16 cellular contexts compared by ENCODE assay signal in genomic region chr17:76685846-76686245, GRCh38. TPM values are rescaled to one million over a fixed set of nuclear protein-coding genes. Genes with fewer than 3 reads are reported as not detected.
"Had no signal": no experiment of that assay in that cellular context is flagged by ENCODE, and none has a peak within 500 bp of the region (broad histone marks: within the 10 kb centered on the region; RNA-seq: fewer than 3 reads in every experiment).

No MANE protein-coding gene starts in this region.

- H3K9me3 ChIP-seq: left lung had no signal

- H3K4me1 Mint-ChIP-seq: stimulated activated memory B cell treated with anti-CD40 and anti-IgM and Interleukin-4, amounts not matched to agents 10 μg/mL and 1 μg/mL and 100 μg/mL, for 72 hours had no signal

- H3K4me3 Mint-ChIP-seq: activated naive CD4-positive, alpha-beta T cell treated with anti-CD3 and anti-CD28 coated beads, Interleukin-2, amount 50 U/mL, for 24 hours; dendritic cell treated with granulocyte-macrophage colony-stimulating factor and Interleukin-4, amounts not matched to agents 40 ng/mL and 50 ng/mL, for 4 days; stimulated activated memory B cell treated with anti-CD40 and anti-IgM and Interleukin-4, amounts not matched to agents 10 μg/mL and 1 μg/mL and 100 μg/mL, for 72 hours; T-cell; WTC11 had no signal

- H3K27ac Mint-ChIP-seq: activated naive CD4-positive, alpha-beta T cell treated with anti-CD3 and anti-CD28 coated beads, Interleukin-2, amount 50 U/mL, for 24 hours; dendritic cell treated with granulocyte-macrophage colony-stimulating factor and Interleukin-4, amounts not matched to agents 40 ng/mL and 50 ng/mL, for 4 days; stimulated activated memory B cell treated with anti-CD40 and anti-IgM and Interleukin-4, amounts not matched to agents 10 μg/mL and 1 μg/mL and 100 μg/mL, for 72 hours; T-cell had no signal

- ATAC-seq: effector memory CD8-positive, alpha-beta T cell; left lung; stimulated activated memory B cell treated with anti-CD40 and anti-IgM and Interleukin-4, amounts not matched to agents 10 μg/mL and 1 μg/mL and 100 μg/mL, for 72 hours; T-cell; WTC11 had no signal

- H3K27ac ChIP-seq: brain microvascular endothelial cell, left lung, SK-N-MC had no signal

- H3K9me3 Mint-ChIP-seq: activated naive CD4-positive, alpha-beta T cell treated with anti-CD3 and anti-CD28 coated beads, Interleukin-2, amount 50 U/mL, for 24 hours; dendritic cell treated with granulocyte-macrophage colony-stimulating factor and Interleukin-4, amounts not matched to agents 40 ng/mL and 50 ng/mL, for 4 days; effector memory CD8-positive, alpha-beta T cell; stimulated activated memory B cell treated with anti-CD40 and anti-IgM and Interleukin-4, amounts not matched to agents 10 μg/mL and 1 μg/mL and 100 μg/mL, for 72 hours; T-cell; WTC11 had no signal

- H3K27me3 ChIP-seq: brain microvascular endothelial cell, left lung had no signal

- H3K36me3 Mint-ChIP-seq: activated naive CD4-positive, alpha-beta T cell treated with anti-CD3 and anti-CD28 coated beads, Interleukin-2, amount 50 U/mL, for 24 hours; stimulated activated memory B cell treated with anti-CD40 and anti-IgM and Interleukin-4, amounts not matched to agents 10 μg/mL and 1 μg/mL and 100 μg/mL, for 72 hours; WTC11 had no signal

- H3K4me3 ChIP-seq: left lung, SK-N-MC had no signal

- H3K27me3 Mint-ChIP-seq: effector memory CD8-positive, alpha-beta T cell had no signal

- DNase-seq: activated CD4-positive, alpha-beta T cell treated with anti-CD3 and anti-CD28 coated beads for 48 hours; amniotic stem cell; brain microvascular endothelial cell; cerebellar nuclear complex; effector memory CD8-positive, alpha-beta T cell; left lung; mesendoderm; small intestine; substantia nigra; T-cell had no signal

RNA-seq across cellular contexts. Expression of gene ST6GALNAC1, which starts 42.3 kb away (rescaled TPM):
- polyA plus RNA-seq: neural cell had no signal
